In the genomic region with DNA sequence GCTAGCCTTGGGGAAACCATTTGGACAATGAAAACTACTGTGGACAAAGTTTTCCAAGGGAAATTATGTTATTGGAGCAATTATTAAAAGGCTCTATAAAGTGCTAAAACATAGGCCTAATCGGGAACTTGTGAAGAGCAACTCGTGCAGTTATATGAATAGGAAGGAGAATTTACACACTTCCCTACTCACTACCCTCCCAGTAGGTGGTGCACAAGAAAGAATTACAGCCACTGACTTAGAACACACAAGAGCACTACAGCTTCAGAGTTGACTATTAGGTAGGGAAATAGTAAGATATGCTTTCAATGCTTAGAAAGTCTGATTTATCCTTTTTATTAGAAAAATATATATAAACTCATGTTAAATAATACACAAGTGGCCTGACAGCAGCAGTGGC, we compare ENCODE assay signal across 1 cellular context.
TF ChIP-seq lines count a peak whose summit lies in the region.

No MANE protein-coding gene starts in this region.

TF ChIP-seq in GM12878, 131 proteins besides CTCF, POLR2A, EP300 and RAD21 (continued from another document):
- TF ChIP-seq, protein P1, sequence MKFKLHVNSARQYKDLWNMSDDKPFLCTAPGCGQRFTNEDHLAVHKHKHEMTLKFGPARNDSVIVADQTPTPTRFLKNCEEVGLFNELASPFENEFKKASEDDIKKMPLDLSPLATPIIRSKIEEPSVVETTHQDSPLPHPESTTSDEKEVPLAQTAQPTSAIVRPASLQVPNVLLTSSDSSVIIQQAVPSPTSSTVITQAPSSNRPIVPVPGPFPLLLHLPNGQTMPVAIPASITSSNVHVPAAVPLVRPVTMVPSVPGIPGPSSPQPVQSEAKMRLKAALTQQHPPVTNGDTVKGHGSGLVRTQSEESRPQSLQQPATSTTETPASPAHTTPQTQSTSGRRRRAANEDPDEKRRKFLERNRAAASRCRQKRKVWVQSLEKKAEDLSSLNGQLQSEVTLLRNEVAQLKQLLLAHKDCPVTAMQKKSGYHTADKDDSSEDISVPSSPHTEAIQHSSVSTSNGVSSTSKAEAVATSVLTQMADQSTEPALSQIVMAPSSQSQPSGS (IDR thresholded peaks at IDR 0.05; ENCODE audit: low read length): no peak
- TF ChIP-seq, protein P2, sequence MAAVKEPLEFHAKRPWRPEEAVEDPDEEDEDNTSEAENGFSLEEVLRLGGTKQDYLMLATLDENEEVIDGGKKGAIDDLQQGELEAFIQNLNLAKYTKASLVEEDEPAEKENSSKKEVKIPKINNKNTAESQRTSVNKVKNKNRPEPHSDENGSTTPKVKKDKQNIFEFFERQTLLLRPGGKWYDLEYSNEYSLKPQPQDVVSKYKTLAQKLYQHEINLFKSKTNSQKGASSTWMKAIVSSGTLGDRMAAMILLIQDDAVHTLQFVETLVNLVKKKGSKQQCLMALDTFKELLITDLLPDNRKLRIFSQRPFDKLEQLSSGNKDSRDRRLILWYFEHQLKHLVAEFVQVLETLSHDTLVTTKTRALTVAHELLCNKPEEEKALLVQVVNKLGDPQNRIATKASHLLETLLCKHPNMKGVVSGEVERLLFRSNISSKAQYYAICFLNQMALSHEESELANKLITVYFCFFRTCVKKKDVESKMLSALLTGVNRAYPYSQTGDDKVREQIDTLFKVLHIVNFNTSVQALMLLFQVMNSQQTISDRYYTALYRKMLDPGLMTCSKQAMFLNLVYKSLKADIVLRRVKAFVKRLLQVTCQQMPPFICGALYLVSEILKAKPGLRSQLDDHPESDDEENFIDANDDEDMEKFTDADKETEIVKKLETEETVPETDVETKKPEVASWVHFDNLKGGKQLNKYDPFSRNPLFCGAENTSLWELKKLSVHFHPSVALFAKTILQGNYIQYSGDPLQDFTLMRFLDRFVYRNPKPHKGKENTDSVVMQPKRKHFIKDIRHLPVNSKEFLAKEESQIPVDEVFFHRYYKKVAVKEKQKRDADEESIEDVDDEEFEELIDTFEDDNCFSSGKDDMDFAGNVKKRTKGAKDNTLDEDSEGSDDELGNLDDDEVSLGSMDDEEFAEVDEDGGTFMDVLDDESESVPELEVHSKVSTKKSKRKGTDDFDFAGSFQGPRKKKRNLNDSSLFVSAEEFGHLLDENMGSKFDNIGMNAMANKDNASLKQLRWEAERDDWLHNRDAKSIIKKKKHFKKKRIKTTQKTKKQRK (IDR thresholded peaks at IDR 0.05; ENCODE audit: low read depth, low read length): no peak
- TF ChIP-seq SKIL (IDR thresholded peaks at IDR 0.05; ENCODE audit: low read depth, poor library complexity, severe bottlenecking): no peak
- TF ChIP-seq BACH1 (IDR thresholded peaks at IDR 0.05; ENCODE audit: borderline replicate concordance): no peak
- TF ChIP-seq ZNF687 (IDR thresholded peaks at IDR 0.05): no peak
- no peak for TF ChIP-seq GATAD2B (conservative IDR thresholded peaks at IDR 0.05; ENCODE audit: low read depth)
- TF ChIP-seq GABPA (IDR thresholded peaks at IDR 0.05; ENCODE audit: low read depth): no peak
